In genomic region chr22:27115816-27116256, GRCh38 we compare ENCODE assay signal across 17 cellular contexts.
DNase-seq lines count a peak whose midpoint lies in the region; ATAC-seq, FAIRE-seq and TF ChIP-seq lines count a peak whose summit lies in the region.
"Had no signal": no experiment of that assay in that cellular context is flagged by ENCODE, and none has a peak within 500 bp of the region (broad histone marks: within the 10 kb centered on the region; RNA-seq: fewer than 3 reads in every experiment).

No MANE protein-coding gene starts in this region.

- H3K36me3 ChIP-seq in astrocyte (ENCODE audit: insufficient read depth, low read length) (no peaks in the 10 kb centered on the region), hepatocyte (replicated peaks; ENCODE audit: insufficient read depth, low read depth) (no peaks in the 10 kb centered on the region), small intestine (ENCODE audit: control insufficient read depth in 2 of 2, insufficient read depth in 2 of 2, low read length in 2 of 2) (no peaks in the 10 kb centered on the region)
- H3K36me3 ChIP-seq: thoracic aorta had no signal

- H3K4me3 ChIP-seq in astrocyte (ENCODE audit: insufficient read depth, low read depth, low read length) (no peak overlapping the region), hepatocyte (no peak overlapping the region), small intestine (ENCODE audit: low read depth in 1 of 2, low read length in 2 of 2) (no peak overlapping the region)
- H3K4me3 ChIP-seq: thoracic aorta had no signal

- H3K9me3 Mint-ChIP-seq in astrocyte (ENCODE audit: unreplicated experiment) = peaks cover 4% of the 10 kb centered on the region

- no peaks in the 10 kb centered on the region for H3K27me3 ChIP-seq in astrocyte (ENCODE audit: insufficient read depth, low read length)
- H3K27me3 ChIP-seq in hepatocyte = no peaks in the 10 kb centered on the region
- no peaks in the 10 kb centered on the region for H3K27me3 ChIP-seq in small intestine (ENCODE audit: control insufficient read depth in 2 of 2, insufficient read depth in 2 of 2, low read length in 2 of 2)

- peak overlapping the region; percentile 66 for H3K9ac ChIP-seq in astrocyte (ENCODE audit: low read length)

- H3K4me1 ChIP-seq in astrocyte (ENCODE audit: insufficient read depth, low read length) (peaks cover 49% of the 10 kb centered on the region), hepatocyte (ENCODE audit: insufficient read depth) (peaks cover 19% of the 10 kb centered on the region), small intestine (ENCODE audit: control insufficient read depth in 2 of 2, insufficient read depth in 1 of 2, low read depth in 1 of 2, low read length in 1 of 2) (peaks cover 2 to 6% of the 10 kb centered on the region in 2 donors)

- peak overlapping the region; percentile 91 for H3K27ac Mint-ChIP-seq in astrocyte (ENCODE audit: unreplicated experiment)
- H3K27ac Mint-ChIP-seq: T-cell had no signal

- H3K4me2 ChIP-seq in astrocyte (ENCODE audit: low read length) = peak overlapping the region; percentile 32
- no peak overlapping the region for H3K4me2 ChIP-seq in hepatocyte

- no peaks in the 10 kb centered on the region for H3K27me3 Mint-ChIP-seq in astrocyte (ENCODE audit: low read depth, unreplicated experiment)

- no peak overlapping the region for H3K4me3 Mint-ChIP-seq in astrocyte (ENCODE audit: unreplicated experiment)
- H3K4me3 Mint-ChIP-seq: T-cell had no signal

- peak overlapping the region; percentile 95 for H3K27ac ChIP-seq in astrocyte (ENCODE audit: low read depth, low read length)
- H3K27ac ChIP-seq in hepatocyte = peak overlapping the region; percentile 76
- no peak overlapping the region for H3K27ac ChIP-seq in small intestine (ENCODE audit: low read depth in 1 of 2, low read length in 1 of 2)
- H3K27ac ChIP-seq: 22Rv1, thoracic aorta had no signal

- no peak for TF ChIP-seq CTCF in astrocyte (IDR thresholded peaks at IDR 0.05; ENCODE audit: insufficient read depth, low read depth, low read length)
- TF ChIP-seq CTCF in hepatocyte (IDR thresholded peaks at IDR 0.05; ENCODE audit: poor library complexity) = no peak

- no peak for ATAC-seq in GM18520 (IDR thresholded peaks at IDR 0.05; ENCODE audit: unreplicated experiment)
- ATAC-seq: sciatic nerve, T-cell had no signal

- no peaks in the 10 kb centered on the region for H3K9me2 ChIP-seq in hepatocyte (replicated peaks; ENCODE audit: insufficient read depth)

- H3K79me2 ChIP-seq in astrocyte (ENCODE audit: insufficient read depth, low read length) = no peaks in the 10 kb centered on the region
- no peaks in the 10 kb centered on the region for H3K79me2 ChIP-seq in hepatocyte

- FAIRE-seq in astrocyte (lab: Jason Lieb, UNC) = peak; percentile 100
- FAIRE-seq in small intestine (lab: Jason Lieb, UNC) = peak; percentile 36

- no peaks in the 10 kb centered on the region for H3K36me3 Mint-ChIP-seq in astrocyte (ENCODE audit: low read depth, unreplicated experiment)
- H3K36me3 Mint-ChIP-seq: T-cell had no signal

- WGBS in hepatocyte (ENCODE audit: low lambda C conversion rate, missing lambda C conversion rate) = 47% methylated on average over 5 of the region's 5 CpGs
- 12 to 43% (median 21%) methylated on average over 5 of the region's 5 CpGs for WGBS in small intestine, 3 donors

- DNase-seq in NCI-H2029 (lab: John Stamatoyannopoulos, UW) (peak; percentile 15), NCI-H2029 treated with DMSO at 0.1 percent for 48 hours (lab: John Stamatoyannopoulos, UW) (no peak), astrocyte (ENCODE audit: low read depth) (peak; percentile 96), hepatocyte (ENCODE audit: low spot score) (peak; percentile 67), small intestine (peak; percentile 96), NCI-H1105 (lab: John Stamatoyannopoulos, UW) (no peak)
- DNase-seq in activated CD4-positive, alpha-beta T cell treated with anti-CD3 and anti-CD28 coated beads, Interleukin-2, amount 50 U/mL, for 48 hours = no peak
- DNase-seq: activated CD4-positive, alpha-beta T cell treated with anti-CD3 and anti-CD28 coated beads, Interleukin-2, amount 50 U/mL, for 4 hours; activated naive CD4-positive, alpha-beta T cell; DMS79 treated with DMSO at 0.1 percent for 48 hours; hypothalamus; NCI-H1417; T-cell had no signal

- peaks cover 41% of the 10 kb centered on the region for H3K4me1 Mint-ChIP-seq in astrocyte (ENCODE audit: low read depth, unreplicated experiment)
- H3K4me1 Mint-ChIP-seq: T-cell had no signal

- H3K9me3 ChIP-seq in astrocyte (ENCODE audit: insufficient read depth, low read depth, low read length) (no peaks in the 10 kb centered on the region), hepatocyte (ENCODE audit: low read depth) (no peaks in the 10 kb centered on the region), small intestine (ENCODE audit: control insufficient read depth, low read depth) (no peaks in the 10 kb centered on the region)
- H3K9me3 ChIP-seq: thoracic aorta had no signal

- no peaks in the 10 kb centered on the region for H4K20me1 ChIP-seq in astrocyte (ENCODE audit: insufficient read depth, low read length)
- H4K20me1 ChIP-seq in hepatocyte (ENCODE audit: insufficient read depth, poor library complexity, severe bottlenecking) = no peaks in the 10 kb centered on the region

- no peak overlapping the region for H2AFZ ChIP-seq in astrocyte (ENCODE audit: low read depth, low read length)
- no peak overlapping the region for H2AFZ ChIP-seq in hepatocyte

Comparison
In these comparisons a context has a peak if more than half of its experiments do, and no peak if none do; other contexts are left out.
1. DNase-seq: peak in NCI-H2029 (single experiment), astrocyte (single experiment), hepatocyte (single experiment) and small intestine (single experiment); none in NCI-H2029 treated with DMSO at 0.1 percent for 48 hours (single experiment), activated CD4-positive, alpha-beta T cell treated with anti-CD3 and anti-CD28 coated beads, Interleukin-2, amount 50 U/mL, for 48 hours (0 of 2) and NCI-H1105 (single experiment).
2. H3K27ac ChIP-seq: peak in astrocyte (single experiment) and hepatocyte (single experiment); none in small intestine (0 of 2).